18 cellular contexts compared by ENCODE assay signal in the genomic region with DNA sequence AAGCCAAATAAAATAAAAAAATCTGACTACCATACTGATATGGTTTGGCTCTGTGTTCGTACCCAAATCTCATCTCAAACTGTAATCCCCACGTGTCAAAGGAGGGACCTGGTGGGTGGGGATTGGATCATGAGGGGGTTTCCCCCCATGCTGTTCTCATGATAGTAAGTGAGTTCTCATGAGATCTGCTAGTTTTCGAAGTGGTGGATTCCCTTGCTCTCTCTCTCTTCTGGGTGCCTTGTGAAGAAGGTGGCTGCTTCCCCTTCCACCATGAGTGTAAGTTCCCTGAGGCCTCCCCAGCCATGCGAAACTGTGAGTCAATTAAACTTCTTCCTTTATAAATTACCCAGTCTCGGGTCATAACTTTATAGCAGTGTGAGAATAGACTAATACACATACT.
A peak's percentile ranks its signal among the peaks of the same experiment; 100 is the strongest.
DNase-seq lines count a peak whose midpoint lies in the region; ATAC-seq and TF ChIP-seq lines count a peak whose summit lies in the region.
"Had no signal": no experiment of that assay in that cellular context is flagged by ENCODE, and none has a peak within 500 bp of the region (broad histone marks: within the 10 kb centered on the region; RNA-seq: fewer than 3 reads in every experiment).

No MANE protein-coding gene starts in this region.

- H3K9me3 Mint-ChIP-seq in activated CD4-positive, alpha-beta T cell treated with anti-CD3 and anti-CD28 coated beads for 36 hours (ENCODE audit: low read depth) = no peaks in the 10 kb centered on the region
- no peaks in the 10 kb centered on the region for H3K9me3 Mint-ChIP-seq in endothelial cell (ENCODE audit: unreplicated experiment)
- H3K9me3 Mint-ChIP-seq: HFFc6 had no signal

- DNase-seq in activated CD4-positive, alpha-beta T cell treated with anti-CD3 and anti-CD28 coated beads for 36 hours = peak; percentile 9
- no peak for DNase-seq in activated CD4-positive, alpha-beta T cell treated with anti-CD3 and anti-CD28 coated beads for 4 hours
- no peak for DNase-seq in endothelial cell (ENCODE audit: low spot score)
- DNase-seq in globus pallidus (ENCODE audit: low spot score) = no peak
- no peak for DNase-seq in germinal center (ENCODE audit: low spot score)
- DNase-seq: AML-193, H7, HFFc6, Karpas-422, NCI-H1436, NCI-H2029, NCI-H345, NCI-H524 treated with DMSO at 0.1 percent for 48 hours, SJCRH30 had no signal

- intact Hi-C loops in activated CD4-positive, alpha-beta T cell treated with anti-CD3 and anti-CD28 coated beads for 36 hours (cut with DNase I, micrococcal nuclease) = no loop called here

- CTCF ChIA-PET in activated CD4-positive, alpha-beta T cell treated with anti-CD3 and anti-CD28 coated beads for 36 hours (lab: Charles Lee) = interaction anchor here (1.7 kb wide), 1 partner anchor 12 kb away, joined by 3 read pairs; no protein-coding TSS in a partner anchor

- POLR2A ChIA-PET in activated CD4-positive, alpha-beta T cell treated with anti-CD3 and anti-CD28 coated beads for 36 hours (lab: Charles Lee) = no interaction called here

- peaks cover 3% of the 10 kb centered on the region for H3K4me1 Mint-ChIP-seq in activated CD4-positive, alpha-beta T cell treated with anti-CD3 and anti-CD28 coated beads for 36 hours
- no peaks in the 10 kb centered on the region for H3K4me1 Mint-ChIP-seq in endothelial cell (ENCODE audit: unreplicated experiment)
- H3K4me1 Mint-ChIP-seq: IgD-negative memory B cell had no signal

- H3K4me3 Mint-ChIP-seq in activated CD4-positive, alpha-beta T cell treated with anti-CD3 and anti-CD28 coated beads for 36 hours = no peak overlapping the region
- no peak overlapping the region for H3K4me3 Mint-ChIP-seq in endothelial cell (ENCODE audit: unreplicated experiment)
- H3K4me3 Mint-ChIP-seq: HFFc6 had no signal

- no peaks in the 10 kb centered on the region for H3K27me3 Mint-ChIP-seq in activated CD4-positive, alpha-beta T cell treated with anti-CD3 and anti-CD28 coated beads for 36 hours
- no peaks in the 10 kb centered on the region for H3K27me3 Mint-ChIP-seq in endothelial cell (ENCODE audit: unreplicated experiment)
- H3K27me3 Mint-ChIP-seq: IgD-negative memory B cell had no signal

- H3K36me3 Mint-ChIP-seq in activated CD4-positive, alpha-beta T cell treated with anti-CD3 and anti-CD28 coated beads for 36 hours (ENCODE audit: low read depth) = no peaks in the 10 kb centered on the region
- peaks cover 11% of the 10 kb centered on the region for H3K36me3 Mint-ChIP-seq in endothelial cell (ENCODE audit: low read depth, unreplicated experiment)

- no peak overlapping the region for H3K27ac Mint-ChIP-seq in activated CD4-positive, alpha-beta T cell treated with anti-CD3 and anti-CD28 coated beads for 36 hours
- H3K27ac Mint-ChIP-seq in endothelial cell (ENCODE audit: unreplicated experiment) = peak overlapping the region; percentile 42
- H3K27ac Mint-ChIP-seq: HFFc6, IgD-negative memory B cell had no signal

- no peak for TF ChIP-seq CTCF in endothelial cell (IDR thresholded peaks at IDR 0.05; ENCODE audit: unreplicated experiment)

- peak; percentile 75 for ATAC-seq in activated CD4-positive, alpha-beta T cell treated with anti-CD3 and anti-CD28 coated beads for 36 hours
- ATAC-seq in GM18502 (IDR thresholded peaks at IDR 0.05; ENCODE audit: poor library complexity, unreplicated experiment) = peak; percentile 48
- ATAC-seq in HG02885 (IDR thresholded peaks at IDR 0.05; ENCODE audit: poor library complexity, unreplicated experiment) = peak; percentile 49
- ATAC-seq in HG02884 (IDR thresholded peaks at IDR 0.05; ENCODE audit: unreplicated experiment) = no peak
